In the genomic region with DNA sequence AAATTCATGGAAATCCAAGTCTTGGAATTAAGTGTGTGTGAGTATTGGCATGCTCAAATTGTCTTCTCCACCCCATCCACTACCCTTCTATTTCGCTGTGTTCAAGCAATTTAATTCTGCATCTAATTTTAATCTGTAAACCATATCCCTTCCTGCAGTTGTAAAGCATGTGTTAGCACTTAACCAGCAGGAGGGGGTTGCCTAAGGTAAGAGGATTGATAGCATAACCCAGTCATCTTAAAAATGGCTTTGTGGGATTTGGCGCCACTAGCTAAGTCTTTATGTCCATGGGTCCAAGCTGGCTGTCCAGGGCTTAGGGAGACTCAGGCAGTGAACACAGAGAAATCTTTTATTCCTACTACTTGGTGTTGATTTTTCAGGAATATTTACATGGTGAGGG, we compare ENCODE assay signal across 24 cellular contexts.
DNase-seq lines count a peak whose midpoint lies in the region; ATAC-seq and TF ChIP-seq lines count a peak whose summit lies in the region.
"Had no signal": no experiment of that assay in that cellular context is flagged by ENCODE, and none has a peak within 500 bp of the region (broad histone marks: within the 10 kb centered on the region; RNA-seq: fewer than 3 reads in every experiment).

No MANE protein-coding gene starts in this region.

- H3K4me1 ChIP-seq in SK-N-SH (ENCODE audit: control insufficient read depth in 1 of 2, insufficient read depth in 2 of 2, low read depth in 1 of 2, low read length in 1 of 2): peaks cover 11 to 14% of the 10 kb centered on the region in 2 experiments; a peak in 3 of 4 replicates
- H3K4me1 ChIP-seq: uterus had no signal

- H3K4me1 Mint-ChIP-seq in mesothelial cell of epicardium (peaks cover 19% of the 10 kb centered on the region), type B pancreatic cell (ENCODE audit: unreplicated experiment) (peaks cover 18% of the 10 kb centered on the region)
- H3K4me1 Mint-ChIP-seq: activated naive CD4-positive, alpha-beta T cell treated with anti-CD3 and anti-CD28 coated beads, Interleukin-2, amount 50 U/mL, for 24 hours; CD4-positive, CD25-positive, alpha-beta regulatory T cell had no signal

- no peaks in the 10 kb centered on the region for H4K20me1 ChIP-seq in SK-N-SH (ENCODE audit: insufficient read depth)

- no peak overlapping the region; a peak in 1 of 4 replicates for H3K27ac ChIP-seq in SK-N-SH (ENCODE audit: low read depth in 2 of 2, low read length in 1 of 2)
- H3K27ac ChIP-seq: uterus had no signal

- peaks cover 2 to 56% of the 10 kb centered on the region in 2 experiments for H3K36me3 ChIP-seq in SK-N-SH (replicated peaks in 1 of 2; ENCODE audit: control insufficient read depth in 1 of 2, insufficient read depth in 2 of 2, low read length in 1 of 2)
- H3K36me3 ChIP-seq: uterus had no signal

- CTCF ChIA-PET in SK-N-SH (lab: Yijun Ruan, JAX): interaction anchor here (1.4 kb wide), 1 partner anchor 53 kb away, joined by 4 read pairs; no protein-coding TSS in a partner anchor

- WGBS in SK-N-SH (ENCODE audit: low lambda C conversion rate): 91% methylated on average over 2 of the region's 2 CpGs

- H3K9ac ChIP-seq in SK-N-SH: no peak overlapping the region

- TF ChIP-seq CTCF in SK-N-SH (IDR thresholded peaks at IDR 0.05) (no peak), mesothelial cell of epicardium (IDR thresholded peaks at IDR 0.05; ENCODE audit: unreplicated experiment) (no peak), type B pancreatic cell (conservative IDR thresholded peaks at IDR 0.05) (no peak)

- intact Hi-C loops in Right ventricle myocardium superior (cut with DNase I): no loop called here

- no peaks in the 10 kb centered on the region for H3K9me2 ChIP-seq in SK-N-SH

- DNase-seq in SK-N-SH (no peak), NCI-H82 (lab: John Stamatoyannopoulos, UW) (peak; percentile 97), mesothelial cell of epicardium (ENCODE audit: low spot score in 2 of 2, unreplicated experiment in 2 of 2) (no peak), type B pancreatic cell (ENCODE audit: extremely low spot score, unreplicated experiment) (no peak), activated T-cell treated with anti-CD3 and anti-CD28 coated beads for 4 hours (no peak), Right ventricle myocardium superior (no peak)
- DNase-seq: activated CD8-positive, alpha-beta T cell treated with anti-CD3 and anti-CD28 coated beads, Interleukin-2, amount 10 ng/mL, durations not matched to agents 7 days and 5 days; amygdala; CD4-positive, CD25-positive, alpha-beta regulatory T cell; KG1; kidney; midbrain; MM.1S; naive thymus-derived CD4-positive, alpha-beta T cell; NCI-H2029; NCI-H446 treated with DMSO at 0.1 percent for 48 hours; NK-92 treated with Interleukin-12 subunit alpha and Interleukin-12 subunit beta, amount 100 ng/mL, for 24 hours; small intestine; uterus had no signal

- no peak overlapping the region for H3K4me3 ChIP-seq in SK-N-SH (ENCODE audit: low read depth in 2 of 2, low read length in 1 of 2)
- H3K4me3 ChIP-seq: uterus had no signal

- POLR2A ChIA-PET in SK-N-SH (lab: Yijun Ruan, JAX): no interaction called here

- H3K9me3 ChIP-seq in SK-N-SH: no peaks in the 10 kb centered on the region; the same call in 1 of the 2 replicates
- H3K9me3 ChIP-seq: uterus had no signal

- no peaks in the 10 kb centered on the region for H3K79me2 ChIP-seq in SK-N-SH (ENCODE audit: insufficient read depth)

- H3K36me3 Mint-ChIP-seq in mesothelial cell of epicardium: peaks cover 43% of the 10 kb centered on the region
- peaks cover 29% of the 10 kb centered on the region for H3K36me3 Mint-ChIP-seq in type B pancreatic cell

- TF ChIP-seq EP300 in SK-N-SH (IDR thresholded peaks at IDR 0.05; ENCODE audit: borderline replicate concordance in 1 of 2, low read depth in 1 of 2, low read length in 1 of 2): no peak

- no peak overlapping the region for H3K4me2 ChIP-seq in SK-N-SH

- no peaks in the 10 kb centered on the region for H3K27me3 ChIP-seq in SK-N-SH (ENCODE audit: insufficient read depth)
- H3K27me3 ChIP-seq: uterus had no signal

- H3K4me3 Mint-ChIP-seq in mesothelial cell of epicardium: no peak overlapping the region
- no peak overlapping the region for H3K4me3 Mint-ChIP-seq in type B pancreatic cell
- H3K4me3 Mint-ChIP-seq: activated CD8-positive, alpha-beta T cell treated with anti-CD3 and anti-CD28 coated beads, Interleukin-2, amount 10 ng/mL, durations not matched to agents 7 days and 5 days; activated naive CD4-positive, alpha-beta T cell treated with anti-CD3 and anti-CD28 coated beads, Interleukin-2, amount 50 U/mL, for 24 hours; CD4-positive, CD25-positive, alpha-beta regulatory T cell; naive thymus-derived CD4-positive, alpha-beta T cell; stimulated activated naive CD8-positive, alpha-beta T cell treated with anti-CD3 and anti-CD28 coated beads, Interleukin-15, Interleukin-2, amounts not matched to agents 100 ng/mL and 50 ng/mL, for 24 hours had no signal

- H2AFZ ChIP-seq in SK-N-SH (ENCODE audit: low read depth): no peak overlapping the region

- peak overlapping the region; percentile 88 for H3K27ac Mint-ChIP-seq in mesothelial cell of epicardium
- H3K27ac Mint-ChIP-seq in type B pancreatic cell: peak overlapping the region; percentile 77
- H3K27ac Mint-ChIP-seq: activated CD8-positive, alpha-beta T cell treated with anti-CD3 and anti-CD28 coated beads, Interleukin-2, amount 10 ng/mL, durations not matched to agents 7 days and 5 days; activated T-helper 2 cell treated with anti-CD3 and anti-CD28 coated beads, Interferon-gamma antibody, Interleukin-2, Interleukin-4, amounts not matched to agents 10 μg/mL and 5 μg/mL and 100 μg/mL, durations not matched to agents 14 hours and 24 hours and 36 hours; CD4-positive, CD25-positive, alpha-beta regulatory T cell; naive thymus-derived CD4-positive, alpha-beta T cell; stimulated activated naive CD8-positive, alpha-beta T cell treated with anti-CD3 and anti-CD28 coated beads, Interleukin-15, Interleukin-2, amounts not matched to agents 100 ng/mL and 50 ng/mL, for 24 hours had no signal

- H3F3A ChIP-seq in SK-N-SH (replicated peaks; ENCODE audit: insufficient read depth): peaks cover 15% of the 10 kb centered on the region

- H3K9me3 Mint-ChIP-seq in mesothelial cell of epicardium: peaks cover 17% of the 10 kb centered on the region
- H3K9me3 Mint-ChIP-seq in type B pancreatic cell: no peaks in the 10 kb centered on the region
- H3K9me3 Mint-ChIP-seq: stimulated activated naive CD8-positive, alpha-beta T cell treated with anti-CD3 and anti-CD28 coated beads, Interleukin-15, Interleukin-2, amounts not matched to agents 100 ng/mL and 50 ng/mL, for 24 hours had no signal

- TF ChIP-seq RAD21 in SK-N-SH (IDR thresholded peaks at IDR 0.05; ENCODE audit: low read length): no peak

- no peaks in the 10 kb centered on the region for H3K27me3 Mint-ChIP-seq in mesothelial cell of epicardium (ENCODE audit: low read depth)
- no peaks in the 10 kb centered on the region for H3K27me3 Mint-ChIP-seq in type B pancreatic cell
- H3K27me3 Mint-ChIP-seq: activated naive CD4-positive, alpha-beta T cell treated with anti-CD3 and anti-CD28 coated beads, Interleukin-2, amount 50 U/mL, for 24 hours; CD4-positive, CD25-positive, alpha-beta regulatory T cell; naive thymus-derived CD4-positive, alpha-beta T cell; stimulated activated naive CD8-positive, alpha-beta T cell treated with anti-CD3 and anti-CD28 coated beads, Interleukin-15, Interleukin-2, amounts not matched to agents 100 ng/mL and 50 ng/mL, for 24 hours had no signal

- peak; percentile 61 for ATAC-seq in SK-N-SH treated with all-trans-retinoic acid at 6 μM for 48 hours
- no peak for ATAC-seq in HG03196 (IDR thresholded peaks at IDR 0.05; ENCODE audit: unreplicated experiment)
- no peak for ATAC-seq in Right ventricle myocardium superior (ENCODE audit: poor library complexity)
- ATAC-seq: activated CD8-positive, alpha-beta T cell treated with anti-CD3 and anti-CD28 coated beads, Interleukin-2, amount 10 ng/mL, durations not matched to agents 7 days and 5 days; naive thymus-derived CD4-positive, alpha-beta T cell had no signal

TF ChIP-seq in SK-N-SH treated with all-trans-retinoic acid at 6 μM for 48 hours, 23 proteins besides CTCF, POLR2A, EP300 and RAD21 (continues in another document):
- no peak for TF ChIP-seq RARB (CRISPR knock-in tag; IDR thresholded peaks at IDR 0.05)
- no peak for TF ChIP-seq ZNF565 (CRISPR knock-in tag; conservative IDR thresholded peaks at IDR 0.05; ENCODE audit: low read depth)

TF ChIP-seq in SK-N-SH, 30 proteins besides CTCF, POLR2A, EP300 and RAD21:
- TF ChIP-seq SMC3 (IDR thresholded peaks at IDR 0.05; ENCODE audit: low read depth, low read length) (no peak), MXI1 (IDR thresholded peaks at IDR 0.05; ENCODE audit: low read depth, low read length) (no peak), EZH2phosphoT487 (IDR thresholded peaks at IDR 0.05; ENCODE audit: borderline replicate concordance, low read depth) (no peak), USF1 (IDR thresholded peaks at IDR 0.05; ENCODE audit: borderline replicate concordance, low read depth) (no peak), MAX (IDR thresholded peaks at IDR 0.05; ENCODE audit: low read depth) (no peak)
TF ChIP-seq in SK-N-SH: peak in this region for 0.
